ENCODE assay signal across 1 cellular context in genomic region chr3:31568649-31569048, GRCh38.
A peak's percentile ranks its signal among the peaks of the same experiment; 100 is the strongest.
TF ChIP-seq lines count a peak whose summit lies in the region.

No MANE protein-coding gene starts in this region.

TF ChIP-seq in GM12878, 131 proteins besides CTCF, POLR2A, EP300 and RAD21:
- no peak for TF ChIP-seq HDAC2 (IDR thresholded peaks at IDR 0.05)
- TF ChIP-seq SPI1 (IDR thresholded peaks at IDR 0.05; ENCODE audit: borderline replicate concordance, insufficient read depth, low read depth, low read length) = peak; percentile 18; the same call in 1 of the 2 replicates
